In genomic region chr6:1067346-1067745, GRCh38 we compare ENCODE assay signal across 27 cellular contexts.
"Had no signal": no experiment of that assay in that cellular context is flagged by ENCODE, and none has a peak within 500 bp of the region (broad histone marks: within the 10 kb centered on the region; RNA-seq: fewer than 3 reads in every experiment).

No MANE protein-coding gene starts in this region.

- DNase-seq: activated B cell treated with CpG ODN at 0.5 μM for 24 hours; activated CD4-positive, alpha-beta memory T cell treated with anti-CD3 and anti-CD28 coated beads for 36 hours; activated CD4-positive, alpha-beta T cell treated with anti-CD3 and anti-CD28 coated beads for 36 hours; activated CD4-positive, alpha-beta T cell treated with anti-CD3 and anti-CD28 coated beads, Interleukin-2, amount 10 ng/mL, durations not matched to agents 24 days and 14 days; activated CD8-positive, alpha-beta memory T cell treated with anti-CD3 and anti-CD28 coated beads, Interleukin-2, amount 10 ng/mL, durations not matched to agents 7 days and 5 days; activated CD8-positive, alpha-beta memory T cell treated with anti-CD3 and anti-CD28 coated beads, Interleukin-2, amount 50 U/mL, for 4 hours; activated CD8-positive, alpha-beta T cell treated with anti-CD3 and anti-CD28 coated beads, Interleukin-2, amount 10 ng/mL, durations not matched to agents 7 days and 5 days; activated gamma-delta T cell; activated naive CD4-positive, alpha-beta T cell; activated naive CD4-positive, alpha-beta T cell treated with anti-CD3 and anti-CD28 coated beads, Interleukin-2, amount 50 U/mL, for 16 hours; activated T-cell treated with anti-CD3 and anti-CD28 coated beads, Interleukin-2, amount 50 U/mL, for 24 hours; activated T-cell treated with anti-CD3 and anti-CD28 coated beads, Interleukin-2, amount 50 U/mL, for 72 hours; amniotic stem cell; anterior cingulate cortex; central memory CD4-positive, alpha-beta T cell; cerebellar nuclear complex; colonic mucosa; dorsolateral prefrontal cortex; effector memory CD4-positive, alpha-beta T cell; head of caudate nucleus; T-helper 1 cell; T-helper 17 cell; T1000; WERI-Rb-1 had no signal

- H3K36me3 ChIP-seq: brain microvascular endothelial cell, colonic mucosa, WERI-Rb-1 had no signal

- H3K27me3 ChIP-seq: brain microvascular endothelial cell, colonic mucosa had no signal

- H3K4me3 ChIP-seq: colonic mucosa, dorsolateral prefrontal cortex had no signal

- H3K4me1 ChIP-seq: colonic mucosa had no signal

- H3K9me3 ChIP-seq: colonic mucosa had no signal

- ATAC-seq: activated CD4-positive, alpha-beta T cell treated with anti-CD3 and anti-CD28 coated beads for 36 hours; activated CD4-positive, CD25-positive, alpha-beta regulatory T cell treated with anti-CD3 and anti-CD28 coated beads, Interleukin-2, amount 50 U/mL, for 24 hours; activated CD8-positive, alpha-beta memory T cell treated with anti-CD3 and anti-CD28 coated beads, Interleukin-2, amount 10 ng/mL, durations not matched to agents 7 days and 5 days; activated CD8-positive, alpha-beta T cell treated with anti-CD3 and anti-CD28 coated beads, Interleukin-2, amount 10 ng/mL, durations not matched to agents 7 days and 5 days; activated T-cell treated with anti-CD3 and anti-CD28 coated beads, Interleukin-2, amount 50 U/mL, for 72 hours; esophagus mucosa; T-helper 17 cell had no signal

- H3K27ac ChIP-seq: brain microvascular endothelial cell, colonic mucosa, dorsolateral prefrontal cortex, WERI-Rb-1 had no signal
